Comparison of ENCODE assay signal across 8 cellular contexts in genomic region chr1:144546274-144547171, GRCh38. TPM values are rescaled to one million over a fixed set of nuclear protein-coding genes. Genes with fewer than 3 reads are reported as not detected.
A peak's percentile ranks its signal among the peaks of the same experiment; 100 is the strongest.
DNase-seq lines count a peak whose midpoint lies in the region; ATAC-seq and TF ChIP-seq lines count a peak whose summit lies in the region.
"Not testable (repeated sequence)": the region's sequence is repeated elsewhere in the genome, so short reads cannot be mapped to it uniquely, and the experiment has no call there.

No MANE protein-coding gene starts in this region.

- POLR2A ChIA-PET in activated CD4-positive, alpha-beta memory T cell treated with anti-CD3 and anti-CD28 coated beads, Interleukin-2, amount 10 ng/mL, durations not matched to agents 7 days and 5 days (lab: Charles Lee), result interaction anchor here (0.8 to 1.2 kb wide), 7 partner anchors 23 to 1841 kb away, joined by 3 to 27 read pairs (median 10); no protein-coding TSS in a partner anchor

- DNase-seq in AG09309 (ENCODE audit: low read depth), result peak; percentile 44
- peak; percentile 95 for DNase-seq in NCI-H82 (lab: John Stamatoyannopoulos, UW)
- peak; percentile 80 for DNase-seq in activated CD4-positive, alpha-beta memory T cell treated with anti-CD3 and anti-CD28 coated beads, Interleukin-2, amount 10 ng/mL, durations not matched to agents 7 days and 5 days
- DNase-seq in dermis microvascular lymphatic vessel endothelial cell (ENCODE audit: low read depth in 2 of 2), result peak; percentile 75 to 78
- peak; percentile 98 for DNase-seq in kidney tubule cell (ENCODE audit: low spot score)
- peak; percentile 52 to 68 for DNase-seq in stimulated activated CD4-positive, alpha-beta T cell treated with anti-CD3 and anti-CD28 coated beads, Interleukin-12 subunit alpha, Interleukin-12 subunit beta, amount 100 ng/mL, for 24 hours (ENCODE audit: low read depth in 2 of 2)

- H3K4me1 Mint-ChIP-seq in activated CD4-positive, alpha-beta memory T cell treated with anti-CD3 and anti-CD28 coated beads, Interleukin-2, amount 10 ng/mL, durations not matched to agents 7 days and 5 days, result peaks cover 27% of the 10 kb centered on the region

- peak overlapping the region; percentile 53 for H3K4me3 ChIP-seq in AG09309 (ENCODE audit: control insufficient read depth, low read depth, low read length)

- H3K27me3 Mint-ChIP-seq in activated CD4-positive, alpha-beta memory T cell treated with anti-CD3 and anti-CD28 coated beads, Interleukin-2, amount 10 ng/mL, durations not matched to agents 7 days and 5 days, result not testable (repeated sequence)

- not testable (repeated sequence) for H3K36me3 Mint-ChIP-seq in activated CD4-positive, alpha-beta memory T cell treated with anti-CD3 and anti-CD28 coated beads, Interleukin-2, amount 10 ng/mL, durations not matched to agents 7 days and 5 days (ENCODE audit: low read depth)

- not testable (repeated sequence) for TF ChIP-seq CTCF in AG09309 (IDR thresholded peaks at IDR 0.05; ENCODE audit: control insufficient read depth, insufficient read depth, low read depth, low read length, missing control alignments)

- H3K9me3 Mint-ChIP-seq in activated CD4-positive, alpha-beta memory T cell treated with anti-CD3 and anti-CD28 coated beads, Interleukin-2, amount 10 ng/mL, durations not matched to agents 7 days and 5 days, result not testable (repeated sequence)

- CTCF ChIA-PET in activated CD4-positive, alpha-beta memory T cell treated with anti-CD3 and anti-CD28 coated beads, Interleukin-2, amount 10 ng/mL, durations not matched to agents 7 days and 5 days (lab: Charles Lee), result not testable (repeated sequence)

- ATAC-seq in GM19023 (IDR thresholded peaks at IDR 0.05; ENCODE audit: unreplicated experiment) (peak; percentile 94), HG03108 (IDR thresholded peaks at IDR 0.05; ENCODE audit: unreplicated experiment) (peak; percentile 86)

- peak overlapping the region; percentile 100 for H3K27ac Mint-ChIP-seq in activated CD4-positive, alpha-beta memory T cell treated with anti-CD3 and anti-CD28 coated beads, Interleukin-2, amount 10 ng/mL, durations not matched to agents 7 days and 5 days

- peak overlapping the region; percentile 86 for H3K4me3 Mint-ChIP-seq in activated CD4-positive, alpha-beta memory T cell treated with anti-CD3 and anti-CD28 coated beads, Interleukin-2, amount 10 ng/mL, durations not matched to agents 7 days and 5 days

RNA-seq across cellular contexts. Expression of gene PPIAL4F, which starts 46.2 kb away (rescaled TPM):
- total RNA-seq in activated CD4-positive, alpha-beta memory T cell treated with anti-CD3 and anti-CD28 coated beads, Interleukin-2, amount 10 ng/mL, durations not matched to agents 7 days and 5 days, result not detected
- not detected in 2 replicates for total RNA-seq in dermis microvascular lymphatic vessel endothelial cell

Comparison
In these comparisons a context has a peak if more than half of its experiments do, and no peak if none do; other contexts are left out.
1. Peak in every context shown above with its lines: DNase-seq, ATAC-seq and H3K4me3 ChIP-seq.
2. DNase-seq: peak in every context shown above with its lines; median percentile 98 in kidney tubule cell; 95 in NCI-H82; 80 in activated CD4-positive, alpha-beta memory T cell treated with anti-CD3 and anti-CD28 coated beads, Interleukin-2, amount 10 ng/mL, durations not matched to agents 7 days and 5 days; 76 in dermis microvascular lymphatic vessel endothelial cell; 60 in stimulated activated CD4-positive, alpha-beta T cell treated with anti-CD3 and anti-CD28 coated beads, Interleukin-12 subunit alpha, Interleukin-12 subunit beta, amount 100 ng/mL, for 24 hours; 44 in AG09309.